In genomic region chr14:94923771-94924170, GRCh38 we compare ENCODE assay signal across 11 cellular contexts.
DNase-seq lines count a peak whose midpoint lies in the region; ATAC-seq and TF ChIP-seq lines count a peak whose summit lies in the region.
"Had no signal": no experiment of that assay in that cellular context is flagged by ENCODE, and none has a peak within 500 bp of the region (broad histone marks: within the 10 kb centered on the region; RNA-seq: fewer than 3 reads in every experiment).

No MANE protein-coding gene starts in this region.

- TF ChIP-seq CTCF in coronary artery (IDR thresholded peaks at IDR 0.05), result no peak

- H3K27ac ChIP-seq in coronary artery, result no peak overlapping the region
- H3K27ac ChIP-seq: BLaER1 treated with 17β-estradiol and CSF1 and Interleukin-3, amounts not matched to agents 10 nM and 100 nM; HL-60 had no signal

- ATAC-seq in GM19463 (IDR thresholded peaks at IDR 0.05; ENCODE audit: unreplicated experiment), result no peak
- ATAC-seq in GM21825 (IDR thresholded peaks at IDR 0.05; ENCODE audit: unreplicated experiment), result no peak
- ATAC-seq: CD8-positive, alpha-beta T cell had no signal

- H3K4me3 ChIP-seq in coronary artery, result no peak overlapping the region
- H3K4me3 ChIP-seq: BLaER1 treated with 17β-estradiol and CSF1 and Interleukin-3, amounts not matched to agents 10 nM and 100 nM; HAP-1 had no signal

- DNase-seq in NCI-H460 (ENCODE audit: extremely low read depth, low read depth) (peak; percentile 36), coronary artery (ENCODE audit: low spot score) (peak; percentile 54), islet precursor cell (peak; percentile 43), pons (ENCODE audit: low spot score) (no peak)
- DNase-seq: CD8-positive, alpha-beta T cell; COR-L47 had no signal
